16 cellular contexts compared by ENCODE assay signal in genomic region chr7:127682140-127682539, GRCh38. TPM values are rescaled to one million over a fixed set of nuclear protein-coding genes. Genes with fewer than 3 reads are reported as not detected.
DNase-seq lines count a peak whose midpoint lies in the region; ATAC-seq, FAIRE-seq and TF ChIP-seq lines count a peak whose summit lies in the region.
"Had no signal": no experiment of that assay in that cellular context is flagged by ENCODE, and none has a peak within 500 bp of the region (broad histone marks: within the 10 kb centered on the region; RNA-seq: fewer than 3 reads in every experiment).

No MANE protein-coding gene starts in this region.

- H4K20me1 ChIP-seq in K562 (replicated peaks; ENCODE audit: control insufficient read depth, insufficient read depth, low read length), result peaks cover 44% of the 10 kb centered on the region

- no peaks in the 10 kb centered on the region for H3K9me3 ChIP-seq in K562 (replicated peaks; ENCODE audit: control insufficient read depth, insufficient read depth, low read depth, low read length)
- H3K9me3 ChIP-seq in right atrium auricular region, result no peaks in the 10 kb centered on the region

- no peaks in the 10 kb centered on the region for H3K4me1 ChIP-seq in K562 (replicated peaks in 1 of 2; ENCODE audit: control insufficient read depth in 2 of 2, insufficient read depth in 2 of 2, low read length in 2 of 2)
- H3K4me1 ChIP-seq in right atrium auricular region, result peaks cover 0 to 22% of the 10 kb centered on the region in 2 donors

- peaks cover 33 to 44% of the 10 kb centered on the region in 2 donors for H3K36me3 Mint-ChIP-seq in activated naive CD4-positive, alpha-beta T cell treated with anti-CD3 and anti-CD28 coated beads, Interleukin-2, amount 50 U/mL, for 72 hours
- H3K36me3 Mint-ChIP-seq in activated naive CD4-positive, alpha-beta T cell treated with anti-CD3 and anti-CD28 coated beads for 36 hours (ENCODE audit: low read depth), result peaks cover 47% of the 10 kb centered on the region
- H3K36me3 Mint-ChIP-seq in type B pancreatic cell, result peaks cover 54% of the 10 kb centered on the region
- peaks cover 65% of the 10 kb centered on the region for H3K36me3 Mint-ChIP-seq in activated CD4-positive, alpha-beta T cell treated with anti-CD3 and anti-CD28 coated beads, Interleukin-2, amount 10 ng/mL, durations not matched to agents 24 days and 14 days (ENCODE audit: low read depth)

- H3K4me3 ChIP-seq in K562 (no peak overlapping the region), right atrium auricular region (no peak overlapping the region)

- no peak for FAIRE-seq in K562 (lab: Jason Lieb, UNC)

- TF ChIP-seq CTCF in K562 (IDR thresholded peaks at IDR 0.05 in 2 of 3, conservative IDR thresholded peaks at IDR 0.05 in 1 of 3; ENCODE audit: insufficient read depth in 2 of 3, low read depth in 1 of 3, low read length in 3 of 3) (no peak), type B pancreatic cell (conservative IDR thresholded peaks at IDR 0.05) (no peak), right atrium auricular region (IDR thresholded peaks at IDR 0.05) (no peak)

- no TSS peak for BruUV-seq in K562 (replicated peaks; lab: Mats Ljungman, UMichigan)

- intact Hi-C loops in activated naive CD4-positive, alpha-beta T cell treated with anti-CD3 and anti-CD28 coated beads for 36 hours (cut with micrococcal nuclease), result no loop called here
- intact Hi-C loops in K562 (cut with micrococcal nuclease), result no loop called here
- intact Hi-C loops in activated CD4-positive, alpha-beta T cell treated with anti-CD3 and anti-CD28 coated beads, Interleukin-2, amount 10 ng/mL, durations not matched to agents 24 days and 14 days (cut with micrococcal nuclease), result loop anchor here (2.0 kb wide), 1 partner anchor 15 kb away; no protein-coding TSS in a partner anchor

- DNase-seq in activated naive CD4-positive, alpha-beta T cell treated with anti-CD3 and anti-CD28 coated beads, Interleukin-2, amount 50 U/mL, for 72 hours (ENCODE audit: low spot score in 2 of 2), result no peak
- no peak for DNase-seq in activated naive CD4-positive, alpha-beta T cell treated with anti-CD3 and anti-CD28 coated beads for 36 hours
- DNase-seq in M059J (ENCODE audit: low read depth) (peak; percentile 10), K562 (ENCODE audit: extremely low read depth in 1 of 4, low spot score in 3 of 4) (no peak), type B pancreatic cell (ENCODE audit: extremely low spot score, unreplicated experiment) (no peak), right atrium auricular region (ENCODE audit: low spot score) (no peak)
- DNase-seq in activated CD4-positive, alpha-beta T cell treated with anti-CD3 and anti-CD28 coated beads, Interleukin-2, amount 10 ng/mL, durations not matched to agents 24 days and 14 days, result no peak
- DNase-seq: DMS 273 treated with DMSO at 0.1 percent for 48 hours, H7, MV-4-11, NCI-H1694, NCI-H2171, NCI-H446, RPMI8226, SIG-M5 had no signal

- H3K79me2 ChIP-seq in K562 (ENCODE audit: control insufficient read depth, insufficient read depth, low read length), result peaks cover 96% of the 10 kb centered on the region

- no peak overlapping the region for H2AFZ ChIP-seq in K562 (ENCODE audit: low read depth, low read length)

- H3K4me3 Mint-ChIP-seq in activated naive CD4-positive, alpha-beta T cell treated with anti-CD3 and anti-CD28 coated beads for 36 hours, result no peak overlapping the region
- no peak overlapping the region for H3K4me3 Mint-ChIP-seq in type B pancreatic cell
- H3K4me3 Mint-ChIP-seq in activated CD4-positive, alpha-beta T cell treated with anti-CD3 and anti-CD28 coated beads, Interleukin-2, amount 10 ng/mL, durations not matched to agents 24 days and 14 days, result no peak overlapping the region

- POLR2A ChIA-PET in K562 (lab: Yijun Ruan, JAX), result interaction anchor here (0.6 to 0.9 kb wide), 4 partner anchors 10 to 546 kb away, joined by 3 read pairs; no protein-coding TSS in a partner anchor

- no peak overlapping the region for H3K4me2 ChIP-seq in K562 (ENCODE audit: insufficient read depth, low read length)

- H3K36me3 ChIP-seq in K562 (ENCODE audit: control insufficient read depth, insufficient read depth, low read length) (peaks cover 66% of the 10 kb centered on the region), right atrium auricular region (peaks cover 13% of the 10 kb centered on the region)

- peaks cover 46% of the 10 kb centered on the region for H3K4me1 Mint-ChIP-seq in activated naive CD4-positive, alpha-beta T cell treated with anti-CD3 and anti-CD28 coated beads for 36 hours (ENCODE audit: low read depth)
- H3K4me1 Mint-ChIP-seq in type B pancreatic cell (ENCODE audit: unreplicated experiment), result peaks cover 27% of the 10 kb centered on the region
- peaks cover 52% of the 10 kb centered on the region for H3K4me1 Mint-ChIP-seq in activated CD4-positive, alpha-beta T cell treated with anti-CD3 and anti-CD28 coated beads, Interleukin-2, amount 10 ng/mL, durations not matched to agents 24 days and 14 days

- H3K27ac ChIP-seq in K562 (ENCODE audit: extremely low read depth, low read depth, low read length), result no peak overlapping the region
- H3K27ac ChIP-seq in right atrium auricular region, result no peak overlapping the region
- H3K27ac ChIP-seq: C4-2B had no signal

- H3K9ac ChIP-seq in K562 (ENCODE audit: insufficient read depth in 1 of 2, low read depth in 2 of 2, low read length in 2 of 2), result no peak overlapping the region

- in situ Hi-C loops in K562 (cut with MboI), result no loop called here

- TF ChIP-seq EP300 in K562 (IDR thresholded peaks at IDR 0.05; ENCODE audit: low read length), result no peak

- no peaks in the 10 kb centered on the region for H3K27me3 Mint-ChIP-seq in activated naive CD4-positive, alpha-beta T cell treated with anti-CD3 and anti-CD28 coated beads for 36 hours (ENCODE audit: low read depth)
- H3K27me3 Mint-ChIP-seq in type B pancreatic cell, result no peaks in the 10 kb centered on the region
- no peaks in the 10 kb centered on the region for H3K27me3 Mint-ChIP-seq in activated CD4-positive, alpha-beta T cell treated with anti-CD3 and anti-CD28 coated beads, Interleukin-2, amount 10 ng/mL, durations not matched to agents 24 days and 14 days

- no peak for TF ChIP-seq RAD21 in K562 (CRISPR knock-in tag; conservative IDR thresholded peaks at IDR 0.05 in 1 of 2, IDR thresholded peaks at IDR 0.05 in 1 of 2)

- peak; percentile 26 to 58 for ATAC-seq in activated naive CD4-positive, alpha-beta T cell treated with anti-CD3 and anti-CD28 coated beads, Interleukin-2, amount 50 U/mL, for 72 hours
- ATAC-seq in K562, result no peak

- TF ChIP-seq POLR2A in K562 (conservative IDR thresholded peaks at IDR 0.05), result no peak

- CTCF ChIA-PET in activated naive CD4-positive, alpha-beta T cell treated with anti-CD3 and anti-CD28 coated beads for 36 hours (lab: Charles Lee), result interaction anchor here (1.0 kb wide), 1 partner anchor 40 kb away, joined by 3 read pairs; no protein-coding TSS in a partner anchor
- CTCF ChIA-PET in K562 (lab: Yijun Ruan, JAX; ENCODE audit: low intra/inter-chr PET ratio), result no interaction called here

- peaks cover 7 to 8% of the 10 kb centered on the region in 2 donors for H3K9me3 Mint-ChIP-seq in activated naive CD4-positive, alpha-beta T cell treated with anti-CD3 and anti-CD28 coated beads, Interleukin-2, amount 50 U/mL, for 72 hours
- peaks cover 8% of the 10 kb centered on the region for H3K9me3 Mint-ChIP-seq in activated naive CD4-positive, alpha-beta T cell treated with anti-CD3 and anti-CD28 coated beads for 36 hours
- peaks cover 5% of the 10 kb centered on the region for H3K9me3 Mint-ChIP-seq in type B pancreatic cell
- H3K9me3 Mint-ChIP-seq in activated CD4-positive, alpha-beta T cell treated with anti-CD3 and anti-CD28 coated beads, Interleukin-2, amount 10 ng/mL, durations not matched to agents 24 days and 14 days, result peaks cover 7% of the 10 kb centered on the region

- no peak overlapping the region for H3K27ac Mint-ChIP-seq in activated naive CD4-positive, alpha-beta T cell treated with anti-CD3 and anti-CD28 coated beads, Interleukin-2, amount 50 U/mL, for 72 hours
- no peak overlapping the region for H3K27ac Mint-ChIP-seq in activated naive CD4-positive, alpha-beta T cell treated with anti-CD3 and anti-CD28 coated beads for 36 hours
- peak overlapping the region; percentile 38 for H3K27ac Mint-ChIP-seq in type B pancreatic cell
- no peak overlapping the region for H3K27ac Mint-ChIP-seq in activated CD4-positive, alpha-beta T cell treated with anti-CD3 and anti-CD28 coated beads, Interleukin-2, amount 10 ng/mL, durations not matched to agents 24 days and 14 days

- 83% methylated on average over 2 of the region's 2 CpGs for WGBS in K562 (ENCODE audit: insufficient coverage, low coverage, missing lambda C conversion rate)

- peaks cover 3% of the 10 kb centered on the region for H3K9me1 ChIP-seq in K562 (ENCODE audit: control insufficient read depth, insufficient read depth, low read length)

- H3K27me3 ChIP-seq in K562 (ENCODE audit: control insufficient read depth in 2 of 2, insufficient read depth in 2 of 2, low read length in 2 of 2) (no peaks in the 10 kb centered on the region), right atrium auricular region (no peaks in the 10 kb centered on the region)

RNA-seq across cellular contexts. Expression of gene SND1, which starts 30.1 kb away (rescaled TPM):
- 100 to 1,000 TPM; 175 to 246 TPM for total RNA-seq in activated naive CD4-positive, alpha-beta T cell treated with anti-CD3 and anti-CD28 coated beads, Interleukin-2, amount 50 U/mL, for 72 hours
- 100 to 1,000 TPM; 184 to 211 TPM for total RNA-seq in activated naive CD4-positive, alpha-beta T cell treated with anti-CD3 and anti-CD28 coated beads for 36 hours
- total RNA-seq in M059J (2014; rRNA removed; shearing (Covaris generic)), result 111 and 171 TPM in 2 replicates
- 728 and 962 TPM in 2 replicates for total RNA-seq in K562 (2011; cell fraction: chromatin; rRNA removed; ENCODE audit: low replicate concordance)
- 223 and 275 TPM in 2 replicates for total RNA-seq in K562 (2011; cell fraction: nucleolus; rRNA removed)
- total RNA-seq in K562 (2011; cell fraction: nucleoplasm; rRNA removed), result 410 and 447 TPM in 2 replicates
- total RNA-seq in K562 (2014; rRNA removed) (197 and 206 TPM in 2 replicates), K562 (2014; rRNA removed; fragmentation: Illumina TruSeq; extraction: Trizol) (158 and 173 TPM in 2 replicates), K562 (2015; rRNA removed; fragmentation: Illumina TruSeq; extraction: Trizol) (211 and 215 TPM in 2 replicates), K562 (2021) (307 and 314 TPM in 2 replicates), type B pancreatic cell (ENCODE audit: low replicate concordance) (183 and 199 TPM in 2 replicates), right atrium auricular region (10 to 100 TPM; 69.4 to 77.6 TPM)
- polyA plus RNA-seq in K562 (2011; rRNA removed) (164 and 203 TPM in 2 replicates), K562 (2014; fragmentation: Illumina TruSeq; extraction: Trizol) (191 and 200 TPM in 2 replicates), K562 (2014; fragmentation: Nextera tagmentation; extraction: Ambion mirVana) (10 to 100 TPM; 46.5 to 87.6 TPM), K562 (2014; rRNA removed) (143 and 157 TPM in 2 replicates)
- 159 and 180 TPM in 2 replicates for polyA plus RNA-seq in K562 (2011; cell fraction: cytosol; rRNA removed)
- 130 and 146 TPM in 2 replicates for polyA plus RNA-seq in K562 (2011; cell fraction: nucleus; rRNA removed)
- polyA plus RNA-seq in K562 (2012), result 220 and 458 TPM in 2 replicates
- polyA minus RNA-seq in K562 (2011; rRNA and poly(A)+ RNA removed), result 438 and 467 TPM in 2 replicates
- polyA minus RNA-seq in K562 (2011; cell fraction: cytosol; rRNA and poly(A)+ RNA removed), result 214 and 244 TPM in 2 replicates
- polyA minus RNA-seq in K562 (2011; cell fraction: nucleus; rRNA and poly(A)+ RNA removed), result 190 and 337 TPM in 2 replicates
- total RNA-seq in activated CD4-positive, alpha-beta T cell treated with anti-CD3 and anti-CD28 coated beads, Interleukin-2, amount 10 ng/mL, durations not matched to agents 24 days and 14 days, result 275 and 295 TPM in 2 replicates
